In genomic region chr11:123973816-123974215, GRCh38 we compare ENCODE assay signal across 1 cellular context.
TF ChIP-seq lines count a peak whose summit lies in the region.

No MANE protein-coding gene starts in this region.

TF ChIP-seq in HepG2, 621 proteins besides CTCF, POLR2A, EP300 and RAD21:
- TF ChIP-seq ZNF343 (CRISPR knock-in tag; IDR thresholded peaks at IDR 0.05) = no peak
- no peak for TF ChIP-seq TAF1 (CRISPR knock-in tag; IDR thresholded peaks at IDR 0.05)
